14 cellular contexts compared by ENCODE assay signal in genomic region chr20:20691477-20691863, GRCh38. TPM values are rescaled to one million over a fixed set of nuclear protein-coding genes. Genes with fewer than 3 reads are reported as not detected.
DNase-seq lines count a peak whose midpoint lies in the region; ATAC-seq and TF ChIP-seq lines count a peak whose summit lies in the region.
"Had no signal": no experiment of that assay in that cellular context is flagged by ENCODE, and none has a peak within 500 bp of the region (broad histone marks: within the 10 kb centered on the region; RNA-seq: fewer than 3 reads in every experiment).

No MANE protein-coding gene starts in this region.

- no peak overlapping the region for H3K4me3 Mint-ChIP-seq in activated B cell treated with CpG ODN at 0.5 μM for 24 hours

- TF ChIP-seq CTCF in activated B cell treated with CpG ODN at 0.5 μM for 24 hours (IDR thresholded peaks at IDR 0.05): no peak
- TF ChIP-seq CTCF in BE2C (IDR thresholded peaks at IDR 0.05; ENCODE audit: low read depth, low read length): no peak

- no peaks in the 10 kb centered on the region for H3K27me3 ChIP-seq in BE2C
- H3K27me3 ChIP-seq: adrenal gland had no signal

- CTCF ChIA-PET in activated B cell treated with CpG ODN at 0.5 μM for 24 hours (lab: Charles Lee): no interaction called here

- peaks cover 10% of the 10 kb centered on the region for H3K4me1 Mint-ChIP-seq in activated B cell treated with CpG ODN at 0.5 μM for 24 hours

- no peak overlapping the region for H3K27ac Mint-ChIP-seq in activated B cell treated with CpG ODN at 0.5 μM for 24 hours

- peak; percentile 26 for ATAC-seq in GM18870 (IDR thresholded peaks at IDR 0.05; ENCODE audit: unreplicated experiment)
- ATAC-seq in GM21619 (IDR thresholded peaks at IDR 0.05; ENCODE audit: unreplicated experiment): peak; percentile 33
- peak; percentile 34 for ATAC-seq in HG03095 (IDR thresholded peaks at IDR 0.05; ENCODE audit: unreplicated experiment)
- peak; percentile 28 for ATAC-seq in activated B cell treated with CpG ODN at 0.5 μM for 24 hours (ENCODE audit: low read depth)
- ATAC-seq: stimulated activated naive CD8-positive, alpha-beta T cell treated with anti-CD3 and anti-CD28 coated beads, Interleukin-15, Interleukin-2, amounts not matched to agents 100 U/mL and 50 U/mL, for 24 hours had no signal

- no peaks in the 10 kb centered on the region for H3K36me3 ChIP-seq in BE2C
- H3K36me3 ChIP-seq: adrenal gland had no signal

- no peaks in the 10 kb centered on the region for H3K27me3 Mint-ChIP-seq in activated B cell treated with CpG ODN at 0.5 μM for 24 hours

- H3K4me1 ChIP-seq in BE2C: no peaks in the 10 kb centered on the region

- H3K9me3 Mint-ChIP-seq in activated B cell treated with CpG ODN at 0.5 μM for 24 hours: no peaks in the 10 kb centered on the region

- H3K9me3 ChIP-seq in BE2C: no peaks in the 10 kb centered on the region
- H3K9me3 ChIP-seq: adrenal gland had no signal

- DNase-seq in activated B cell treated with CpG ODN at 0.5 μM for 24 hours (no peak), HT-29 (ENCODE audit: low spot score) (no peak), NCI-H2081 treated with DMSO at 0.1 percent for 48 hours (lab: John Stamatoyannopoulos, UW) (no peak), BE2C (no peak)
- no peak for DNase-seq in activated T-cell treated with anti-CD3 and anti-CD28 coated beads, Interleukin-2, amount 50 U/mL, for 48 hours
- DNase-seq: adrenal gland; cortex of kidney; NCI-H1048; NCI-H526; Right ventricle myocardium superior; stimulated activated naive CD8-positive, alpha-beta T cell treated with anti-CD3 and anti-CD28 coated beads, Interleukin-15, Interleukin-2, amounts not matched to agents 100 U/mL and 50 U/mL, for 24 hours had no signal

- POLR2A ChIA-PET in activated B cell treated with CpG ODN at 0.5 μM for 24 hours (lab: Charles Lee): no interaction called here

- intact Hi-C loops in activated B cell treated with CpG ODN at 0.5 μM for 24 hours (cut with micrococcal nuclease): no loop called here

- H3K36me3 Mint-ChIP-seq in activated B cell treated with CpG ODN at 0.5 μM for 24 hours (ENCODE audit: low read depth): no peaks in the 10 kb centered on the region

- H3K4me3 ChIP-seq in BE2C (ENCODE audit: low read depth, low read length): no peak overlapping the region
- H3K4me3 ChIP-seq: adrenal gland had no signal

RNA-seq across cellular contexts. Expression of gene RALGAPA2, which starts 21.0 kb away (rescaled TPM):
- 16.5 and 19.2 TPM in 2 replicates for total RNA-seq in activated B cell treated with CpG ODN at 0.5 μM for 24 hours
- total RNA-seq in HT-29 (2014; rRNA removed; shearing (Covaris generic)): 18.2 and 20.1 TPM in 2 replicates
- polyA plus RNA-seq in BE2C (2012; ENCODE audit: insufficient read depth, insufficient read length, low read depth): 1.5 TPM
